1 cellular context compared by ENCODE assay signal in the genomic region with DNA sequence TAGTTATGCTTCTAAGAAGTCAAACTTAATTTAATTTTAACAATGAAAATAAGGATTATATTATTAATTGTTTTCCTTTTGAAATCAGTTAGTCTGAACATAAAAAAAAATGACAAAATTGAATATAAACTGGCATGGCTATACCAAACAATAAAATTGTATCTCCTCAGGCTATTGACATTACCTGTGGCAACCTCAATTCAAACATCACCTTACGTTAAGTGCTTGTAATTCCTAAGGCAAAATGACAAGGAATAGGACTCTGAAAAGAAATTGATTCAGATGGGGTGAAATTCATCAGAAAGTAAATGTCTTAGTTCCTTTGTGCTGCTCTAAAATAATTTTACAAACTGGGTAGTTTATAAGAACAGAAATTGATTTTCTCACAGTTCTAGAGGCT.
TF ChIP-seq lines count a peak whose summit lies in the region.

No MANE protein-coding gene starts in this region.

TF ChIP-seq in IMR-90, 13 proteins besides CTCF, POLR2A, EP300 and RAD21 (continued from another document):
- TF ChIP-seq MAZ (IDR thresholded peaks at IDR 0.05; ENCODE audit: borderline replicate concordance, low read depth, low read length), result no peak
- TF ChIP-seq, protein P1, sequence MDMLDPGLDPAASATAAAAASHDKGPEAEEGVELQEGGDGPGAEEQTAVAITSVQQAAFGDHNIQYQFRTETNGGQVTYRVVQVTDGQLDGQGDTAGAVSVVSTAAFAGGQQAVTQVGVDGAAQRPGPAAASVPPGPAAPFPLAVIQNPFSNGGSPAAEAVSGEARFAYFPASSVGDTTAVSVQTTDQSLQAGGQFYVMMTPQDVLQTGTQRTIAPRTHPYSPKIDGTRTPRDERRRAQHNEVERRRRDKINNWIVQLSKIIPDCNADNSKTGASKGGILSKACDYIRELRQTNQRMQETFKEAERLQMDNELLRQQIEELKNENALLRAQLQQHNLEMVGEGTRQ (IDR thresholded peaks at IDR 0.05; ENCODE audit: low read depth, low read length), result no peak
- TF ChIP-seq NFE2L2 (IDR thresholded peaks at IDR 0.05; ENCODE audit: low read depth, low read length), result no peak
- no peak for TF ChIP-seq MAFK (IDR thresholded peaks at IDR 0.05; ENCODE audit: low read depth, low read length)
- TF ChIP-seq SMC3 (IDR thresholded peaks at IDR 0.05; ENCODE audit: low read depth, low read length), result no peak
- no peak for TF ChIP-seq FOS (IDR thresholded peaks at IDR 0.05; ENCODE audit: low read depth, low read length)
- no peak for TF ChIP-seq RFX5 (IDR thresholded peaks at IDR 0.05; ENCODE audit: low read depth, low read length)
- TF ChIP-seq CHD1 (IDR thresholded peaks at IDR 0.05; ENCODE audit: low read depth, low read length), result no peak
- no peak for TF ChIP-seq RCOR1 (IDR thresholded peaks at IDR 0.05; ENCODE audit: insufficient replicate concordance, low read length)
- TF ChIP-seq CEBPB (IDR thresholded peaks at IDR 0.05; ENCODE audit: low read depth, low read length), result no peak
- TF ChIP-seq BHLHE40 (IDR thresholded peaks at IDR 0.05; ENCODE audit: low read depth, low read length), result no peak
- TF ChIP-seq, protein P2, sequence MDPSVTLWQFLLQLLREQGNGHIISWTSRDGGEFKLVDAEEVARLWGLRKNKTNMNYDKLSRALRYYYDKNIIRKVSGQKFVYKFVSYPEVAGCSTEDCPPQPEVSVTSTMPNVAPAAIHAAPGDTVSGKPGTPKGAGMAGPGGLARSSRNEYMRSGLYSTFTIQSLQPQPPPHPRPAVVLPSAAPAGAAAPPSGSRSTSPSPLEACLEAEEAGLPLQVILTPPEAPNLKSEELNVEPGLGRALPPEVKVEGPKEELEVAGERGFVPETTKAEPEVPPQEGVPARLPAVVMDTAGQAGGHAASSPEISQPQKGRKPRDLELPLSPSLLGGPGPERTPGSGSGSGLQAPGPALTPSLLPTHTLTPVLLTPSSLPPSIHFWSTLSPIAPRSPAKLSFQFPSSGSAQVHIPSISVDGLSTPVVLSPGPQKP (IDR thresholded peaks at IDR 0.05; ENCODE audit: borderline replicate concordance, low read depth, low read length), result no peak
